ENCODE assay signal across 8 cellular contexts in the genomic region with DNA sequence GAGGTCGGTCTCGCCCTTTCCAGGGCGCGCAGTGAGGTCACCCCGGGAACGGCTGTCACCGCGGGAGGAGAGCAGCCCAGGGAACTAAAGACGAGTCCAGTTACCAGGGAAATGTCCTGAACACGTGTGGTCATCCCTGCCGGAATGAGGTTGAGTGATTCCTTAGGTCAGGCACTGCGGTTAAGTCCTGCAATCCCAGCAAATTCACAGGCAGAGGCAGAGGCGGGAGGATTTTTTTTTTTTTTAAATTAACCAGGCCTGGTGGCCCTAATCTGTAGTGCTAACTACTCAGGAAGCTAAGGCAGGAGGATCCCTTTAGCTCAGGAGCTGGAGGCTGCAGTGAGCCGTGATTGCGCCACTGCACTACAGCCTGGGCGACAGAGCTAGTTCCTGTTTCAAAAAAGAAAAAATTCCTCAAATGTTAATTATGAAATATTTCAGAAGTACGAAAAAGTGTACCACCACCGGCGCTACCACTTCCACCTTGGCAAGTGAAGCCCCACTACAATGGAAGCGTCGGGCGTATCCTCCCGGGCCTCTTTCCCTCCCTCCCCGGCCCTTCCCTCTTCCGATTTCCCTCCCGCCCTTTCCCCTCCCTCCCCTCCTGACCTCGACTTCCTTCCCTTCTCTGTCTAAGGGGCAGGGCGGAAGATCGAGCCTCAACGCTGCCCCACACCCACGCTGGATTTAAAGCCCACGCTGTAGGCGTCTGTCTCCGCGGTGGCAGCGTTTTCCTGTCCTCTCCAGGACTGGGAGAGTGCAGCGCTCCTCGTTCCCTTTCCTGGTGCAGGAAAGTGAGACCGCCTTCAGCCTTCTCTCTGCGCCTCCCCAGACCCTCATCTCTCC. TPM values are rescaled to one million over a fixed set of nuclear protein-coding genes. Genes with fewer than 3 reads are reported as not detected.
DNase-seq lines count a peak whose midpoint lies in the region; ATAC-seq and TF ChIP-seq lines count a peak whose summit lies in the region.

No MANE protein-coding gene starts in this region.

- ATAC-seq in CD4-positive, CD25-positive, alpha-beta regulatory T cell (ENCODE audit: low read depth in 2 of 2): peak; percentile 52 to 60

- H3K27me3 Mint-ChIP-seq in CD4-positive, CD25-positive, alpha-beta regulatory T cell: peaks cover 4% of the 10 kb centered on the region
- H3K27me3 Mint-ChIP-seq in activated T-helper 2 cell treated with anti-CD3 and anti-CD28 coated beads, Interferon-gamma antibody, Interleukin-2, Interleukin-4, amounts not matched to agents 10 μg/mL and 5 μg/mL and 100 μg/mL, durations not matched to agents 14 hours and 24 hours and 36 hours (ENCODE audit: low read depth): peaks cover 10% of the 10 kb centered on the region
- peaks cover 60% of the 10 kb centered on the region for H3K27me3 Mint-ChIP-seq in neural crest cell (ENCODE audit: low read depth)

- DNase-seq in CD4-positive, CD25-positive, alpha-beta regulatory T cell: peak; percentile 16 to 40 (median 26)
- DNase-seq in Kasumi-1 (lab: John Stamatoyannopoulos, UW) (peak; percentile 88 to 95), globus pallidus (ENCODE audit: low spot score) (peak; percentile 40), neural crest cell (ENCODE audit: low read depth, low spot score) (no peak), NCI-H1092 (lab: John Stamatoyannopoulos, UW) (no peak), NCI-H524 (lab: John Stamatoyannopoulos, UW) (no peak), OCI-M2 (lab: John Stamatoyannopoulos, UW; ENCODE audit: unreplicated experiment) (no peak)
- no peak for DNase-seq in activated T-helper 2 cell treated with anti-CD3 and anti-CD28 coated beads, Interferon-gamma antibody, Interleukin-2, Interleukin-4, amounts not matched to agents 10 μg/mL and 5 μg/mL and 100 μg/mL, durations not matched to agents 14 hours and 24 hours and 36 hours (ENCODE audit: low spot score)

- H3K9me3 Mint-ChIP-seq in CD4-positive, CD25-positive, alpha-beta regulatory T cell: peaks cover 0 to 11% (median 3%) of the 10 kb centered on the region in 7 donors
- peaks cover 23% of the 10 kb centered on the region for H3K9me3 Mint-ChIP-seq in activated T-helper 2 cell treated with anti-CD3 and anti-CD28 coated beads, Interferon-gamma antibody, Interleukin-2, Interleukin-4, amounts not matched to agents 10 μg/mL and 5 μg/mL and 100 μg/mL, durations not matched to agents 14 hours and 24 hours and 36 hours
- peaks cover 10% of the 10 kb centered on the region for H3K9me3 Mint-ChIP-seq in neural crest cell

- no peaks in the 10 kb centered on the region for H3K27me3 ChIP-seq in CD4-positive, CD25-positive, alpha-beta regulatory T cell (ENCODE audit: control insufficient read depth, insufficient read depth, low read length)

- intact Hi-C loops in activated T-helper 2 cell treated with anti-CD3 and anti-CD28 coated beads, Interferon-gamma antibody, Interleukin-2, Interleukin-4, amounts not matched to agents 10 μg/mL and 5 μg/mL and 100 μg/mL, durations not matched to agents 14 hours and 24 hours and 36 hours (cut with micrococcal nuclease): loop anchor here (10.0 kb wide), 1 partner anchor 281 kb away; the partner anchor contains the start of gene RFFL

- H3K27ac Mint-ChIP-seq in CD4-positive, CD25-positive, alpha-beta regulatory T cell: peak overlapping the region; percentile 87 to 94 (median 91)
- peak overlapping the region; percentile 65 for H3K27ac Mint-ChIP-seq in activated T-helper 2 cell treated with anti-CD3 and anti-CD28 coated beads, Interferon-gamma antibody, Interleukin-2, Interleukin-4, amounts not matched to agents 10 μg/mL and 5 μg/mL and 100 μg/mL, durations not matched to agents 14 hours and 24 hours and 36 hours
- no peak overlapping the region for H3K27ac Mint-ChIP-seq in neural crest cell (ENCODE audit: unreplicated experiment)

- no peak for TF ChIP-seq CTCF in neural crest cell (conservative IDR thresholded peaks at IDR 0.05)

- H3K4me1 Mint-ChIP-seq in CD4-positive, CD25-positive, alpha-beta regulatory T cell: peaks cover 22 to 64% (median 47%) of the 10 kb centered on the region in 4 donors
- peaks cover 38% of the 10 kb centered on the region for H3K4me1 Mint-ChIP-seq in activated T-helper 2 cell treated with anti-CD3 and anti-CD28 coated beads, Interferon-gamma antibody, Interleukin-2, Interleukin-4, amounts not matched to agents 10 μg/mL and 5 μg/mL and 100 μg/mL, durations not matched to agents 14 hours and 24 hours and 36 hours (ENCODE audit: low read depth)
- H3K4me1 Mint-ChIP-seq in neural crest cell: peaks cover 5% of the 10 kb centered on the region

- peaks cover 0 to 6% of the 10 kb centered on the region in 2 experiments for H3K9me3 ChIP-seq in CD4-positive, CD25-positive, alpha-beta regulatory T cell (ENCODE audit: control insufficient read depth in 2 of 2, low read length in 2 of 2)

- peak overlapping the region; percentile 78 for H3K4me3 ChIP-seq in CD4-positive, CD25-positive, alpha-beta regulatory T cell (ENCODE audit: low read depth, low read length)

- no peaks in the 10 kb centered on the region for H3K36me3 ChIP-seq in CD4-positive, CD25-positive, alpha-beta regulatory T cell (ENCODE audit: control insufficient read depth, insufficient read depth, low read length)

- peak overlapping the region; percentile 84 to 93 (median 90) for H3K4me3 Mint-ChIP-seq in CD4-positive, CD25-positive, alpha-beta regulatory T cell
- H3K4me3 Mint-ChIP-seq in activated T-helper 2 cell treated with anti-CD3 and anti-CD28 coated beads, Interferon-gamma antibody, Interleukin-2, Interleukin-4, amounts not matched to agents 10 μg/mL and 5 μg/mL and 100 μg/mL, durations not matched to agents 14 hours and 24 hours and 36 hours (ENCODE audit: low read depth): peak overlapping the region; percentile 87
- peak overlapping the region; percentile 51 for H3K4me3 Mint-ChIP-seq in neural crest cell

- peaks cover 29% of the 10 kb centered on the region for H3K4me1 ChIP-seq in CD4-positive, CD25-positive, alpha-beta regulatory T cell (ENCODE audit: control insufficient read depth, insufficient read depth, low read length, poor library complexity, severe bottlenecking)

- H3K27ac ChIP-seq in CD4-positive, CD25-positive, alpha-beta regulatory T cell (ENCODE audit: insufficient read depth, low read length, poor library complexity, severe bottlenecking): peak overlapping the region; percentile 47

- peaks cover 3% of the 10 kb centered on the region for H3K36me3 Mint-ChIP-seq in CD4-positive, CD25-positive, alpha-beta regulatory T cell
- peaks cover 50% of the 10 kb centered on the region for H3K36me3 Mint-ChIP-seq in activated T-helper 2 cell treated with anti-CD3 and anti-CD28 coated beads, Interferon-gamma antibody, Interleukin-2, Interleukin-4, amounts not matched to agents 10 μg/mL and 5 μg/mL and 100 μg/mL, durations not matched to agents 14 hours and 24 hours and 36 hours (ENCODE audit: low read depth)
- no peaks in the 10 kb centered on the region for H3K36me3 Mint-ChIP-seq in neural crest cell (ENCODE audit: low read depth)

RNA-seq across cellular contexts. Expression of gene SLFN11, which starts 27.3 kb away (rescaled TPM):
- 61.9 TPM for total RNA-seq in CD4-positive, CD25-positive, alpha-beta regulatory T cell
- 10 to 100 TPM; 10.1 to 18.0 (median 11.2) TPM for polyA plus RNA-seq in CD4-positive, CD25-positive, alpha-beta regulatory T cell
- 112 and 114 TPM in 2 replicates for total RNA-seq in activated T-helper 2 cell treated with anti-CD3 and anti-CD28 coated beads, Interferon-gamma antibody, Interleukin-2, Interleukin-4, amounts not matched to agents 10 μg/mL and 5 μg/mL and 100 μg/mL, durations not matched to agents 14 hours and 24 hours and 36 hours
- 17.6 and 20.2 TPM in 2 replicates for total RNA-seq in neural crest cell

Comparison
In these comparisons a context has a peak if more than half of its experiments do, and no peak if none do; other contexts are left out.
1. DNase-seq: peak in CD4-positive, CD25-positive, alpha-beta regulatory T cell (3 of 3), Kasumi-1 (2 of 2) and globus pallidus (single experiment); none in activated T-helper 2 cell treated with anti-CD3 and anti-CD28 coated beads, Interferon-gamma antibody, Interleukin-2, Interleukin-4, amounts not matched to agents 10 μg/mL and 5 μg/mL and 100 μg/mL, durations not matched to agents 14 hours and 24 hours and 36 hours (single experiment), neural crest cell (single experiment), NCI-H1092 (single experiment), NCI-H524 (0 of 2) and OCI-M2 (single experiment).
2. Peak in every context shown above with its lines, with median percentiles within 50 percentile points of each other: H3K4me3 Mint-ChIP-seq.